Comparison of ENCODE assay signal across 1 cellular context in genomic region chr17:62423647-62424461, GRCh38.
TF ChIP-seq lines count a peak whose summit lies in the region.
"Not testable (repeated sequence)": the region's sequence is repeated elsewhere in the genome, so short reads cannot be mapped to it uniquely, and the experiment has no call there.

Gene METTL2A (plus strand): TSS chr17:62423897. CDS start chr17:62423903, 6 bp downstream.

TF ChIP-seq in HepG2, 621 proteins besides CTCF, POLR2A, EP300 and RAD21 (continues in another document):
- not testable (repeated sequence) for TF ChIP-seq MAZ (IDR thresholded peaks at IDR 0.05; ENCODE audit: borderline replicate concordance, low read depth, low read length)
- TF ChIP-seq MAZ (CRISPR knock-in tag; IDR thresholded peaks at IDR 0.05; ENCODE audit: low read depth) (peak; percentile 79), ZNF607 (CRISPR knock-in tag; IDR thresholded peaks at IDR 0.05; ENCODE audit: borderline replicate concordance) (peak; percentile 89), ETV5 (CRISPR knock-in tag; IDR thresholded peaks at IDR 0.05; ENCODE audit: borderline replicate concordance) (peak; percentile 74), ERF (CRISPR knock-in tag; IDR thresholded peaks at IDR 0.05) (peak; percentile 86), KLF11 (CRISPR knock-in tag; IDR thresholded peaks at IDR 0.05) (peak; percentile 59; the same call in 1 of the 2 replicates), ZNF224 (CRISPR knock-in tag; IDR thresholded peaks at IDR 0.05) (0 out of 2 replicates have a peak, but pooled peaks have one; percentile 85), ZIK1 (CRISPR knock-in tag; IDR thresholded peaks at IDR 0.05; ENCODE audit: borderline replicate concordance, low read depth) (peak; percentile 85), ZNF83 (CRISPR knock-in tag; IDR thresholded peaks at IDR 0.05; ENCODE audit: borderline replicate concordance) (0 out of 2 replicates have a peak, but pooled peaks have one; percentile 33), RXRB (CRISPR knock-in tag; IDR thresholded peaks at IDR 0.05; ENCODE audit: borderline replicate concordance) (peak; percentile 55; the same call in 1 of the 2 replicates), POLR2G (IDR thresholded peaks at IDR 0.05; ENCODE audit: low read depth, low read length) (peak; percentile 94), ZNF709 (CRISPR knock-in tag; IDR thresholded peaks at IDR 0.05) (0 out of 2 replicates have a peak, but pooled peaks have one; percentile 71), RFXANK (CRISPR knock-in tag; IDR thresholded peaks at IDR 0.05) (0 out of 2 replicates have a peak, but pooled peaks have one; percentile 53), NR0B2 (CRISPR knock-in tag; IDR thresholded peaks at IDR 0.05) (peak; percentile 21; the same call in 1 of the 2 replicates), NCOA2 (CRISPR knock-in tag; IDR thresholded peaks at IDR 0.05) (peak; percentile 36; the same call in 1 of the 2 replicates), ESRRA (CRISPR knock-in tag; IDR thresholded peaks at IDR 0.05; ENCODE audit: low read depth) (peak; percentile 68; the same call in 1 of the 2 replicates), HMGXB3 (CRISPR knock-in tag; IDR thresholded peaks at IDR 0.05; ENCODE audit: borderline replicate concordance) (peak; percentile 58), IRF2 (CRISPR knock-in tag; IDR thresholded peaks at IDR 0.05) (peak; percentile 73), ZNF639 (CRISPR knock-in tag; conservative IDR thresholded peaks at IDR 0.05) (peak; percentile 71; the same call in 1 of the 2 replicates), ZNF142 (CRISPR knock-in tag; IDR thresholded peaks at IDR 0.05) (peak; percentile 95), MYNN (CRISPR knock-in tag; IDR thresholded peaks at IDR 0.05; ENCODE audit: low read depth) (peak; percentile 13; the same call in 1 of the 2 replicates), HDAC2 (CRISPR knock-in tag; IDR thresholded peaks at IDR 0.05) (peak; percentile 71; the same call in 1 of the 2 replicates), SIX1 (CRISPR knock-in tag; IDR thresholded peaks at IDR 0.05; ENCODE audit: borderline replicate concordance) (peak; percentile 98), HOXA3 (CRISPR knock-in tag; IDR thresholded peaks at IDR 0.05) (peak; percentile 92), TARDBP (CRISPR knock-in tag; IDR thresholded peaks at IDR 0.05) (peak; percentile 83; the same call in 1 of the 2 replicates), ZNF619 (CRISPR knock-in tag; IDR thresholded peaks at IDR 0.05) (peak; percentile 78; the same call in 1 of the 2 replicates), ZNF687 (CRISPR knock-in tag; IDR thresholded peaks at IDR 0.05) (peak; percentile 95), SETDB1 (CRISPR knock-in tag; IDR thresholded peaks at IDR 0.05; ENCODE audit: borderline replicate concordance) (peak; percentile 99), ZNF225 (CRISPR knock-in tag; IDR thresholded peaks at IDR 0.05) (peak; percentile 94), POGK (CRISPR knock-in tag; conservative IDR thresholded peaks at IDR 0.05) (peak; percentile 75), BHLHE40 (IDR thresholded peaks at IDR 0.05; ENCODE audit: low read length) (0 out of 2 replicates have a peak, but pooled peaks have one; percentile 25), CSRNP1 (CRISPR knock-in tag; IDR thresholded peaks at IDR 0.05) (peak; percentile 54), SIN3A (IDR thresholded peaks at IDR 0.05; ENCODE audit: borderline replicate concordance, low read depth, low read length) (peak; percentile 56; the same call in 1 of the 2 replicates), ZNF7 (CRISPR knock-in tag; IDR thresholded peaks at IDR 0.05) (peak; percentile 9; the same call in 1 of the 2 replicates), MEF2D (CRISPR knock-in tag; IDR thresholded peaks at IDR 0.05) (peak; percentile 71; the same call in 1 of the 2 replicates), PCBP1 (IDR thresholded peaks at IDR 0.05; ENCODE audit: borderline replicate concordance, low read depth, low read length) (0 out of 2 replicates have a peak, but pooled peaks have one; percentile 51), CREB1 (IDR thresholded peaks at IDR 0.05) (peak; percentile 36; the same call in 1 of the 2 replicates), CREB1 (CRISPR knock-in tag; IDR thresholded peaks at IDR 0.05) (peak; percentile 64)
